27 cellular contexts compared by ENCODE assay signal in genomic region chrX:27964432-27964831, GRCh38. TPM values are rescaled to one million over a fixed set of nuclear protein-coding genes. Genes with fewer than 3 reads are reported as not detected.
A peak's percentile ranks its signal among the peaks of the same experiment; 100 is the strongest.
DNase-seq lines count a peak whose midpoint lies in the region; ATAC-seq, FAIRE-seq and TF ChIP-seq lines count a peak whose summit lies in the region.
"Had no signal": no experiment of that assay in that cellular context is flagged by ENCODE, and none has a peak within 500 bp of the region (broad histone marks: within the 10 kb centered on the region; RNA-seq: fewer than 3 reads in every experiment).

No MANE protein-coding gene starts in this region.

- DNase-seq in HT-29 (ENCODE audit: low spot score) (peak; percentile 53), bronchial epithelial cell (ENCODE audit: low read depth) (peak; percentile 52), kidney tubule cell (ENCODE audit: low spot score) (peak; percentile 34), transverse colon (no peak), NCI-H1436 treated with DMSO at 0.1 percent for 48 hours (lab: John Stamatoyannopoulos, UW) (no peak)
- DNase-seq: activated gamma-delta T cell treated with Interleukin-2 at 50 U/mL for 16 hours; activated naive CD8-positive, alpha-beta T cell treated with anti-CD3 and anti-CD28 coated beads, Interleukin-2, amount 50 U/mL, for 24 hours; CD4-positive, CD25-positive, alpha-beta regulatory T cell; effector memory CD4-positive, alpha-beta T cell; HFFc6; left lung; natural killer cell; NCI-H2171 treated with DMSO at 0.1 percent for 48 hours; NCI-H526; ovary; Peyer's patch; stimulated activated naive CD4-positive, alpha-beta T cell treated with Interleukin-2 at 50 U/mL for 16 hours had no signal

- intact Hi-C loops in transverse colon (cut with DNase I; ENCODE audit: low total_unique reads), result no loop called here

- no peak for FAIRE-seq in bronchial epithelial cell (lab: Jason Lieb, UNC)
- FAIRE-seq: G401.6, HTR-8/SVneo had no signal

- TF ChIP-seq CTCF in bronchial epithelial cell (IDR thresholded peaks at IDR 0.05; ENCODE audit: insufficient read depth, low read length, severe bottlenecking), result no peak
- no peak for TF ChIP-seq CTCF in transverse colon (IDR thresholded peaks at IDR 0.05)

- H3K9me3 ChIP-seq in transverse colon, result no peaks in the 10 kb centered on the region
- H3K9me3 ChIP-seq: ovary, Peyer's patch, thoracic aorta, vagina had no signal

- H3K36me3 ChIP-seq in bronchial epithelial cell (ENCODE audit: control insufficient read depth, insufficient read depth, low read length), result no peaks in the 10 kb centered on the region
- no peaks in the 10 kb centered on the region for H3K36me3 ChIP-seq in transverse colon
- H3K36me3 ChIP-seq: left lung, ovary, Peyer's patch, thoracic aorta, vagina had no signal

- H3K27ac ChIP-seq in transverse colon, result peak overlapping the region; percentile 63 to 75 (median 71)
- H3K27ac ChIP-seq: KMS-11, left lung, ovary, thoracic aorta, vagina had no signal

- H3K4me1 ChIP-seq in transverse colon, result peaks cover 0 to 8% (median 4%) of the 10 kb centered on the region in 4 donors
- H3K4me1 ChIP-seq: left lung, vagina had no signal

- TF ChIP-seq POLR2A in transverse colon (IDR thresholded peaks at IDR 0.05), result no peak

- in situ Hi-C loops in transverse colon (cut with MboI; ENCODE audit: low pct_ligation_motif_present in 1 of 4, low pct_unique_long_range_greater_than_20kb in 1 of 4, low sequenced_read_pairs in 3 of 4), result no loop called here

- WGBS in transverse colon (ENCODE audit: low coverage in 1 of 2), 2 donors, result 20 to 35% methylated on average over 1 of the region's 1 CpG

- ATAC-seq in GM19455 (IDR thresholded peaks at IDR 0.05; ENCODE audit: unreplicated experiment) (no peak), HG03135 (IDR thresholded peaks at IDR 0.05; ENCODE audit: unreplicated experiment) (no peak)
- ATAC-seq: activated naive CD8-positive, alpha-beta T cell treated with anti-CD3 and anti-CD28 coated beads, Interleukin-2, amount 50 U/mL, for 24 hours; left lung; natural killer cell; sciatic nerve had no signal

- no peaks in the 10 kb centered on the region for H3K27me3 ChIP-seq in bronchial epithelial cell (ENCODE audit: control insufficient read depth, insufficient read depth, low read length)
- H3K27me3 ChIP-seq in transverse colon, result no peaks in the 10 kb centered on the region
- H3K27me3 ChIP-seq: left lung, ovary, Peyer's patch, vagina had no signal

- H3K4me3 ChIP-seq in bronchial epithelial cell (ENCODE audit: low read depth, low read length) (no peak overlapping the region), transverse colon (no peak overlapping the region)
- H3K4me3 ChIP-seq: left lung, ovary, Peyer's patch, thoracic aorta, vagina had no signal

- TF ChIP-seq EP300 in transverse colon (IDR thresholded peaks at IDR 0.05; ENCODE audit: low read depth), result no peak

RNA-seq across cellular contexts. Expression of gene DCAF8L1, which starts 16.8 kb away (rescaled TPM):
- total RNA-seq in HT-29 (2014; rRNA removed; shearing (Covaris generic)), result not detected in 2 replicates
- total RNA-seq in bronchial epithelial cell, result not detected in 2 replicates
- total RNA-seq in transverse colon, result not detected
- total RNA-seq: CD4-positive, CD25-positive, alpha-beta regulatory T cell; fibroblast of lung; HFFc6; left lung; mesothelial cell of epicardium; natural killer cell; ovary; Peyer's patch; sciatic nerve; thoracic aorta; vagina had no signal

Comparison
In these comparisons a context has a peak if more than half of its experiments do, and no peak if none do; other contexts are left out.
1. DNase-seq: peak in HT-29 (single experiment), bronchial epithelial cell (single experiment) and kidney tubule cell (single experiment); none in transverse colon (single experiment) and NCI-H1436 treated with DMSO at 0.1 percent for 48 hours (single experiment).